ENCODE assay signal across 17 cellular contexts in the genomic region with DNA sequence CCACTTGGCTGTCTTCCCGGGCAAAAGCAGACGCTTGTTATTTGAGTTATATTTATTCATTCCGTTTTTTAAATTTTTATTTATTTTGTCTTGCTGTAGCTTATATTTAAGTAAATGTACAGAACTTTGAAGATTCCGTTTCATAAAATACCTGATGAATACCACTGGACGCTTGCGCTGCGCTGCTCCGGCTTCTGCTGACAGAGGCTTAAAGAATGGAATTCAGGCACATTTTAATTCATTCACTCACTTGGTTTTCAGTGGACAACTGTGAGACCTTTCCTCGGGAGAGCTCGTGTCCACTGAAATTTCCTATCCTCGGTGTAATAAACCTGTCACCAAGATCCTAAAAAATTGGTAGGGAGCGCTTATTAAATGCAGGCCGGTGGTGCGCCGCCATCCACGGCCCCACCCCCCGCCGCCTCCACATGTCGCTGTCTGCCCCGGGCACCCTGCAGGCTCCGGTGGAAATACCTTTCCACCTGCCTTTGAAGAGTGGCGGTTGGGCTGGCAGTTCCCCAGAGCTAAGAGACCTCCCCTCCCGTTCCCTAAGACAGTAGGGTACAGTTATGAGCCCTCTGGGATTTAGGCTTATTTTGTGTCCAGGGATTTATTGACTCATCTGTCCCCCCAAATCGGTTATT.
DNase-seq lines count a peak whose midpoint lies in the region; ATAC-seq, FAIRE-seq and TF ChIP-seq lines count a peak whose summit lies in the region.
"Had no signal": no experiment of that assay in that cellular context is flagged by ENCODE, and none has a peak within 500 bp of the region (broad histone marks: within the 10 kb centered on the region; RNA-seq: fewer than 3 reads in every experiment).

No MANE protein-coding gene starts in this region.

- no peak overlapping the region for H2AK5ac ChIP-seq in H1 (ENCODE audit: low read depth, low read length)
- no peak overlapping the region for H2AK5ac ChIP-seq in mesendoderm (ENCODE audit: low read length)

- H3K79me1 ChIP-seq in H1 (ENCODE audit: low read depth, low read length) (no peaks in the 10 kb centered on the region), mesendoderm (ENCODE audit: low read length) (no peaks in the 10 kb centered on the region)

- TF ChIP-seq EP300 in A549 (IDR thresholded peaks at IDR 0.05) = no peak
- TF ChIP-seq EP300 in H1 (IDR thresholded peaks at IDR 0.05; ENCODE audit: borderline replicate concordance in 1 of 2, low read depth in 2 of 2, low read length in 2 of 2) = no peak

- peaks cover 64% of the 10 kb centered on the region for H3K4me1 ChIP-seq in A549
- H3K4me1 ChIP-seq in H1 (replicated peaks in 1 of 4; ENCODE audit: control insufficient read depth in 3 of 4, insufficient read depth in 4 of 4, low read length in 3 of 4) = peaks cover 6 to 21% (median 12%) of the 10 kb centered on the region in 4 experiments
- H3K4me1 ChIP-seq in mesendoderm (ENCODE audit: control insufficient read depth, low read depth, low read length) = peaks cover 6% of the 10 kb centered on the region

- H3K9me3 ChIP-seq in A549 (no peaks in the 10 kb centered on the region), H1 (ENCODE audit: insufficient read depth in 2 of 2, low read depth in 1 of 2, low read length in 1 of 2) (no peaks in the 10 kb centered on the region)
- H3K9me3 ChIP-seq: heart right ventricle had no signal

- no peak overlapping the region for H2BK5ac ChIP-seq in H1 (ENCODE audit: low read depth, low read length)
- H2BK5ac ChIP-seq in mesendoderm (ENCODE audit: low read length) = no peak overlapping the region

- peaks cover 27% of the 10 kb centered on the region for H3K4me1 Mint-ChIP-seq in HFFc6 (ENCODE audit: low read depth)

- POLR2A ChIA-PET in A549 (lab: Yijun Ruan, JAX) = no interaction called here
- POLR2A ChIA-PET in H1 (lab: Charles Lee; ENCODE audit: partially characterized antibody) = interaction anchor here (0.8 to 1.1 kb wide), 2 partner anchors 64 to 145 kb away, joined by 3 read pairs; no protein-coding TSS in a partner anchor

- no peaks in the 10 kb centered on the region for H4K20me1 ChIP-seq in H1 (replicated peaks in 1 of 2; ENCODE audit: control insufficient read depth in 1 of 2, insufficient read depth in 2 of 2, low read length in 2 of 2)

- no peak overlapping the region for H3K18ac ChIP-seq in H1 (ENCODE audit: extremely low read depth, low read length)
- H3K18ac ChIP-seq in mesendoderm (ENCODE audit: low read length) = peak overlapping the region; percentile 62

- H3K79me2 ChIP-seq in H1 (ENCODE audit: control insufficient read depth in 1 of 2, insufficient read depth in 2 of 2, low read length in 2 of 2) (no peaks in the 10 kb centered on the region), mesendoderm (ENCODE audit: control insufficient read depth, insufficient read depth, low read length) (no peaks in the 10 kb centered on the region)

- H3K36me3 Mint-ChIP-seq in HFFc6 (ENCODE audit: low read depth) = no peaks in the 10 kb centered on the region
- H3K36me3 Mint-ChIP-seq: memory B cell had no signal

- H3K27ac ChIP-seq in A549 (peak overlapping the region; percentile 40 to 82; a peak in 4 of 6 replicates), H1 (ENCODE audit: low read depth, low read length) (no peak overlapping the region), mesendoderm (ENCODE audit: low read depth, low read length) (no peak overlapping the region), substantia nigra (ENCODE audit: low read depth, low read length, poor library complexity, severe bottlenecking) (no peak overlapping the region)
- H3K27ac ChIP-seq: heart right ventricle had no signal

- no peak overlapping the region for H2BK120ac ChIP-seq in H1 (replicated peaks; ENCODE audit: low read depth, low read length)
- H2BK120ac ChIP-seq in mesendoderm (ENCODE audit: low read depth, low read length) = peak overlapping the region; percentile 35

- no peak overlapping the region for H2BK12ac ChIP-seq in H1 (ENCODE audit: low read depth, low read length)

- peak overlapping the region; percentile 28; the same call in 1 of the 2 replicates for H3K4me3 Mint-ChIP-seq in HFFc6
- H3K4me3 Mint-ChIP-seq: activated CD4-positive, alpha-beta T cell treated with anti-CD3 and anti-CD28 coated beads, Interleukin-2, amount 10 ng/mL, durations not matched to agents 24 days and 14 days; memory B cell had no signal

- no peak overlapping the region for H2AFZ ChIP-seq in H1 (ENCODE audit: low read length)

- H3K23me2 ChIP-seq in H1 (ENCODE audit: low read depth, low read length) = peaks cover 2% of the 10 kb centered on the region; the same call in 1 of the 2 replicates

- H3K56ac ChIP-seq in H1 (replicated peaks; ENCODE audit: insufficient read length, low read depth, low read length) = no peak overlapping the region
- H3K56ac ChIP-seq in mesendoderm (ENCODE audit: low read length) = peak overlapping the region; percentile 30

- H3K9ac ChIP-seq in H1 (replicated peaks in 1 of 4; ENCODE audit: extremely low read depth in 1 of 4, low read depth in 3 of 4, low read length in 3 of 4) (no peak overlapping the region), mesendoderm (ENCODE audit: low read length) (no peak overlapping the region)

- H4K8ac ChIP-seq in H1 (ENCODE audit: extremely low read depth, insufficient read depth, low read length) (no peak overlapping the region), mesendoderm (ENCODE audit: low read depth, low read length) (no peak overlapping the region)

- no peak overlapping the region for H3K14ac ChIP-seq in H1 (ENCODE audit: insufficient read length)

- CTCF ChIA-PET in A549 (lab: Yijun Ruan, JAX) = interaction anchor here (0.5 kb wide), 1 partner anchor 569 kb away, joined by 3 read pairs; no protein-coding TSS in a partner anchor
- CTCF ChIA-PET in H1 (lab: Charles Lee; ENCODE audit: partially characterized antibody) = interaction anchor here (0.6 to 1.5 kb wide), 7 partner anchors 9 to 249 kb away, joined by 3 to 6 read pairs (median 3); no protein-coding TSS in a partner anchor

- H4K91ac ChIP-seq in H1 (replicated peaks; ENCODE audit: insufficient read length, low read length) = no peak overlapping the region

- ATAC-seq in A549 = no peak
- ATAC-seq in GM19452 (IDR thresholded peaks at IDR 0.05; ENCODE audit: unreplicated experiment) = no peak
- no peak for ATAC-seq in GM19023 (IDR thresholded peaks at IDR 0.05; ENCODE audit: unreplicated experiment)
- ATAC-seq: heart right ventricle had no signal

- 75% methylated on average over 24 of the region's 24 CpGs for WGBS in A549 (ENCODE audit: missing lambda C conversion rate)
- 11% methylated on average over 24 of the region's 24 CpGs; no CpG with 5 or more reads in 1 of the 2 experiments for WGBS in H1 (ENCODE audit: extremely low coverage in 1 of 2, insufficient coverage in 1 of 2, insufficient read length in 1 of 2, insufficient replicate concordance in 2 of 2, low coverage in 1 of 2, low lambda C conversion rate in 2 of 2, missing lambda C conversion rate in 1 of 2), 2 experiments
- WGBS in mesendoderm (ENCODE audit: extremely low coverage, insufficient coverage, low lambda C conversion rate) = no CpG with 5 or more reads among the region's 24 CpGs

- H2BK20ac ChIP-seq in H1 (ENCODE audit: low read length) = no peak overlapping the region

- H3K4me2 ChIP-seq in A549 (peak overlapping the region; percentile 86), H1 (ENCODE audit: insufficient read depth in 1 of 2, low read depth in 2 of 2, low read length in 2 of 2) (peak overlapping the region; percentile 60 to 77), mesendoderm (ENCODE audit: low read length) (no peak overlapping the region)

- TF ChIP-seq CTCF in A549 (IDR thresholded peaks at IDR 0.05) (no peak), HFFc6 (IDR thresholded peaks at IDR 0.05) (no peak), H1 (IDR thresholded peaks at IDR 0.05; ENCODE audit: control extremely low read depth in 1 of 3, insufficient read depth in 1 of 3, low read depth in 1 of 3, low read length in 3 of 3) (peak in 2 of 3 experiments; percentile 8 to 12; a peak in 2 of 4 replicates)

- H3K4me3 ChIP-seq in A549 (no peak overlapping the region), H1 (ENCODE audit: extremely low read depth in 1 of 4, insufficient read depth in 2 of 4, low read depth in 3 of 4, low read length in 4 of 4) (peak overlapping the region; percentile 23 to 48 (median 30); a peak in 7 of 8 replicates), mesendoderm (ENCODE audit: low read length) (no peak overlapping the region)

- H2BK15ac ChIP-seq in H1 (ENCODE audit: low read length) = no peak overlapping the region
- H2BK15ac ChIP-seq in mesendoderm (replicated peaks; ENCODE audit: low read depth) = no peak overlapping the region

- DNase-seq in A549 (ENCODE audit: low read depth in 1 of 2, low spot score in 1 of 2) (no peak), HFFc6 (no peak), H1 (ENCODE audit: low read depth in 1 of 2, low spot score in 2 of 2) (peak in 1 of 2 experiments; percentile 63), mesendoderm (peak; percentile 68), substantia nigra (lab: John Stamatoyannopoulos, UW) (no peak), NCI-H128 (lab: John Stamatoyannopoulos, UW; ENCODE audit: unreplicated experiment) (no peak)
- DNase-seq: activated CD4-positive, alpha-beta T cell treated with anti-CD3 and anti-CD28 coated beads, Interleukin-2, amount 10 ng/mL, durations not matched to agents 24 days and 14 days; activated T-cell treated with anti-CD3 and anti-CD28 coated beads, Interleukin-2, amount 50 U/mL, for 48 hours; DMS79; heart right ventricle; NCI-H524 treated with DMSO at 0.1 percent for 48 hours; stimulated activated CD4-positive, alpha-beta T cell treated with anti-CD3 and anti-CD28 coated beads, Interleukin-15, amount 100 ng/mL, for 24 hours; T-helper 2 cell had no signal

- TF ChIP-seq POLR2A in A549 (IDR thresholded peaks at IDR 0.05; ENCODE audit: low read length) (no peak), H1 (IDR thresholded peaks at IDR 0.05; ENCODE audit: control extremely low read depth in 1 of 2, low read depth in 2 of 2, low read length in 2 of 2) (no peak)

- TF ChIP-seq RAD21 in A549 (conservative IDR thresholded peaks at IDR 0.05 in 1 of 2, IDR thresholded peaks at IDR 0.05 in 1 of 2) (no peak), H1 (IDR thresholded peaks at IDR 0.05 in 1 of 2, conservative IDR thresholded peaks at IDR 0.05 in 1 of 2; ENCODE audit: low read depth in 2 of 2, low read length in 2 of 2) (peak; percentile 9 to 29; a peak in 2 of 4 replicates)

- FAIRE-seq in A549 (lab: Jason Lieb, UNC) (no peak), H1 (lab: Jason Lieb, UNC) (no peak)
- FAIRE-seq: HTR-8/SVneo had no signal

- peaks cover 4% of the 10 kb centered on the region for H3K27me3 Mint-ChIP-seq in HFFc6 (ENCODE audit: insufficient read depth)

- no peak overlapping the region for H3K27ac Mint-ChIP-seq in HFFc6
- H3K27ac Mint-ChIP-seq: activated CD4-positive, alpha-beta T cell treated with anti-CD3 and anti-CD28 coated beads, Interleukin-2, amount 10 ng/mL, durations not matched to agents 24 days and 14 days; memory B cell had no signal

- no peak overlapping the region for H4K5ac ChIP-seq in H1 (ENCODE audit: insufficient read length, low read depth, low read length)
- H4K5ac ChIP-seq in mesendoderm (ENCODE audit: low read length) = no peak overlapping the region

- H3K27me3 ChIP-seq in H1 (replicated peaks in 1 of 4; ENCODE audit: control insufficient read depth in 3 of 4, extremely low read depth in 1 of 4, insufficient read depth in 3 of 4, low read length in 3 of 4) (peaks cover 10 to 41% (median 36%) of the 10 kb centered on the region in 4 experiments), mesendoderm (ENCODE audit: insufficient read depth, low read length, poor library complexity) (no peaks in the 10 kb centered on the region)
- H3K27me3 ChIP-seq: heart right ventricle had no signal

- H3K4ac ChIP-seq in H1 (replicated peaks; ENCODE audit: insufficient read length, low read depth, low read length) = no peak overlapping the region
- no peak overlapping the region for H3K4ac ChIP-seq in mesendoderm (ENCODE audit: low read depth, low read length)

- H3K23ac ChIP-seq in H1 (ENCODE audit: insufficient read length) (no peak overlapping the region), mesendoderm (ENCODE audit: low read length) (no peak overlapping the region)

- no peaks in the 10 kb centered on the region for H3K9me3 Mint-ChIP-seq in HFFc6
- H3K9me3 Mint-ChIP-seq: activated CD4-positive, alpha-beta T cell treated with anti-CD3 and anti-CD28 coated beads, Interleukin-2, amount 10 ng/mL, durations not matched to agents 24 days and 14 days; memory B cell had no signal

- H3K36me3 ChIP-seq in H1 (ENCODE audit: control insufficient read depth in 2 of 4, insufficient read depth in 4 of 4, low read length in 3 of 4) (no peaks in the 10 kb centered on the region), mesendoderm (ENCODE audit: control insufficient read depth, insufficient read depth, low read length) (no peaks in the 10 kb centered on the region)
- H3K36me3 ChIP-seq: heart right ventricle had no signal

Comparison
In these comparisons a context has a peak if more than half of its experiments do, and no peak if none do; other contexts are left out.
1. H3K27ac ChIP-seq: peak in A549 (2 of 2); none in H1 (single experiment), mesendoderm (single experiment) and substantia nigra (single experiment).
2. H3K4me3 ChIP-seq: peak in H1 (4 of 4); none in A549 (single experiment) and mesendoderm (single experiment).
3. CTCF ChIP-seq: peak in H1 (2 of 3); none in A549 (single experiment) and HFFc6 (single experiment).